In the genomic region with DNA sequence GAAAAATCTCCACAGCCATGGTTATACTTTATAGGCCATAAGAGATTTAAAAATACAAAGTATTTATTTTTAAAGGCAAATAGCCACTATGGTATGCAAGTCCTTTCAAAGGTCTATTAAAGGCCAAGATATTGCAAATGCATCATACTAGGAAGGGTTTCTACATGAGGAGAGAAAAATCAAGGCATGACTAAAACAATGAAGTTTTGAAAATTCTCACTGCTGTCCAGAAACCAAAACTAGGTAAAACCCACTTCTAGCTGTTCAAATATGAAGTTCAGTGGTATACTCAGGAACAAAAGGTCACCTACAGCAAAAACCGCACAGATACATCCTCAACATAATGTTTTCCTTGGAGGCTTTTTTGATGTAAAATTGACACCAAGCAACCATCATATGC, we compare ENCODE assay signal across 17 cellular contexts.
DNase-seq lines count a peak whose midpoint lies in the region; ATAC-seq lines count a peak whose summit lies in the region.
"Had no signal": no experiment of that assay in that cellular context is flagged by ENCODE, and none has a peak within 500 bp of the region (broad histone marks: within the 10 kb centered on the region; RNA-seq: fewer than 3 reads in every experiment).

No MANE protein-coding gene starts in this region.

- no peaks in the 10 kb centered on the region for H3K27me3 ChIP-seq in adipocyte (replicated peaks; ENCODE audit: control insufficient read depth, insufficient read depth, low read length)
- H3K27me3 ChIP-seq: colonic mucosa, upper lobe of left lung had no signal

- no peaks in the 10 kb centered on the region for H3K9me3 Mint-ChIP-seq in activated T-cell treated with anti-CD3 and anti-CD28 coated beads, Interleukin-2, amount 50 U/mL, for 72 hours
- H3K9me3 Mint-ChIP-seq in stimulated activated naive CD8-positive, alpha-beta T cell treated with anti-CD3 and anti-CD28 coated beads, Interleukin-15, Interleukin-2, amounts not matched to agents 100 ng/mL and 50 ng/mL, for 24 hours: no peaks in the 10 kb centered on the region
- H3K9me3 Mint-ChIP-seq: activated T-helper 1 cell treated with anti-CD3 and anti-CD28 coated beads, Interleukin-12 subunit alpha, Interleukin-12 subunit beta, Interleukin-2, Interleukin-4 antibody, amounts not matched to agents 30 ng/mL and 10 ng/mL and 1 ng/mL, durations not matched to agents 14 hours and 24 hours and 36 hours; CD4-positive, alpha-beta T cell had no signal

- H3K4me3 Mint-ChIP-seq in activated T-cell treated with anti-CD3 and anti-CD28 coated beads, Interleukin-2, amount 50 U/mL, for 72 hours: peak overlapping the region in 1 of 2 donors; percentile 20
- H3K4me3 Mint-ChIP-seq in stimulated activated naive CD8-positive, alpha-beta T cell treated with anti-CD3 and anti-CD28 coated beads, Interleukin-15, Interleukin-2, amounts not matched to agents 100 ng/mL and 50 ng/mL, for 24 hours: no peak overlapping the region
- H3K4me3 Mint-ChIP-seq: activated T-helper 1 cell treated with anti-CD3 and anti-CD28 coated beads, Interleukin-12 subunit alpha, Interleukin-12 subunit beta, Interleukin-2, Interleukin-4 antibody, amounts not matched to agents 30 ng/mL and 10 ng/mL and 1 ng/mL, durations not matched to agents 14 hours and 24 hours and 36 hours; CD4-positive, alpha-beta T cell had no signal

- no peak overlapping the region for H3K9ac ChIP-seq in adipocyte (ENCODE audit: low read length)
- H3K9ac ChIP-seq: parathyroid adenoma had no signal

- peak; percentile 62 to 78 for ATAC-seq in activated T-cell treated with anti-CD3 and anti-CD28 coated beads, Interleukin-2, amount 50 U/mL, for 72 hours (replicated peaks in 1 of 2)
- ATAC-seq in GM21717 (IDR thresholded peaks at IDR 0.05; ENCODE audit: unreplicated experiment): peak; percentile 44
- ATAC-seq: SK-N-SH treated with all-trans-retinoic acid at 6 μM for 48 hours had no signal

- no peaks in the 10 kb centered on the region for H3K9me3 ChIP-seq in adipocyte (ENCODE audit: control insufficient read depth, low read length)
- H3K9me3 ChIP-seq: colonic mucosa, upper lobe of left lung had no signal

- H3K36me3 Mint-ChIP-seq in activated T-cell treated with anti-CD3 and anti-CD28 coated beads, Interleukin-2, amount 50 U/mL, for 72 hours (ENCODE audit: insufficient read depth in 2 of 2): peaks cover 2 to 11% of the 10 kb centered on the region in 2 donors
- H3K36me3 Mint-ChIP-seq in stimulated activated naive CD8-positive, alpha-beta T cell treated with anti-CD3 and anti-CD28 coated beads, Interleukin-15, Interleukin-2, amounts not matched to agents 100 ng/mL and 50 ng/mL, for 24 hours (ENCODE audit: low read depth): peaks cover 57% of the 10 kb centered on the region

- no peak for DNase-seq in activated T-cell treated with anti-CD3 and anti-CD28 coated beads, Interleukin-2, amount 50 U/mL, for 72 hours
- DNase-seq in activated T-cell treated with anti-CD3 and anti-CD28 coated beads for 4 hours (no peak), adipocyte (ENCODE audit: low read depth) (peak; percentile 47), UCSD-AML1 (lab: John Stamatoyannopoulos, UW; ENCODE audit: unreplicated experiment) (no peak), NCI-H69 (lab: John Stamatoyannopoulos, UW) (no peak), D341Med (ENCODE audit: low spot score) (no peak)
- DNase-seq: amniotic stem cell; CD4-positive, alpha-beta T cell; colonic mucosa; NCI-H1930; upper lobe of left lung had no signal

- H3K4me1 Mint-ChIP-seq in activated T-cell treated with anti-CD3 and anti-CD28 coated beads, Interleukin-2, amount 50 U/mL, for 72 hours (ENCODE audit: low read depth): peaks cover 47% of the 10 kb centered on the region
- peaks cover 29% of the 10 kb centered on the region for H3K4me1 Mint-ChIP-seq in stimulated activated naive CD8-positive, alpha-beta T cell treated with anti-CD3 and anti-CD28 coated beads, Interleukin-15, Interleukin-2, amounts not matched to agents 100 ng/mL and 50 ng/mL, for 24 hours (ENCODE audit: low read depth)

- H3K27ac Mint-ChIP-seq in activated T-cell treated with anti-CD3 and anti-CD28 coated beads, Interleukin-2, amount 50 U/mL, for 72 hours: peak overlapping the region; percentile 60
- peak overlapping the region; percentile 38 for H3K27ac Mint-ChIP-seq in stimulated activated naive CD8-positive, alpha-beta T cell treated with anti-CD3 and anti-CD28 coated beads, Interleukin-15, Interleukin-2, amounts not matched to agents 100 ng/mL and 50 ng/mL, for 24 hours
- H3K27ac Mint-ChIP-seq: activated T-helper 1 cell treated with anti-CD3 and anti-CD28 coated beads, Interleukin-12 subunit alpha, Interleukin-12 subunit beta, Interleukin-2, Interleukin-4 antibody, amounts not matched to agents 30 ng/mL and 10 ng/mL and 1 ng/mL, durations not matched to agents 14 hours and 24 hours and 36 hours; CD4-positive, alpha-beta T cell had no signal

- H3K27me3 Mint-ChIP-seq in activated T-cell treated with anti-CD3 and anti-CD28 coated beads, Interleukin-2, amount 50 U/mL, for 72 hours (ENCODE audit: low read depth): no peaks in the 10 kb centered on the region
- H3K27me3 Mint-ChIP-seq in stimulated activated naive CD8-positive, alpha-beta T cell treated with anti-CD3 and anti-CD28 coated beads, Interleukin-15, Interleukin-2, amounts not matched to agents 100 ng/mL and 50 ng/mL, for 24 hours: no peaks in the 10 kb centered on the region
- H3K27me3 Mint-ChIP-seq: CD4-positive, alpha-beta T cell had no signal

- peaks cover 36% of the 10 kb centered on the region for H3K36me3 ChIP-seq in adipocyte (ENCODE audit: control insufficient read depth, insufficient read depth, low read length, severe bottlenecking)

- H3K4me3 ChIP-seq in adipocyte (ENCODE audit: low read length): no peak overlapping the region
- H3K4me3 ChIP-seq: colonic mucosa, lung, upper lobe of left lung had no signal

- H3K4me1 ChIP-seq in adipocyte (ENCODE audit: control insufficient read depth, insufficient read depth, low read length): peaks cover 23% of the 10 kb centered on the region
- H3K4me1 ChIP-seq: colonic mucosa had no signal
